Comparison of ENCODE assay signal across 15 cellular contexts in the genomic region with DNA sequence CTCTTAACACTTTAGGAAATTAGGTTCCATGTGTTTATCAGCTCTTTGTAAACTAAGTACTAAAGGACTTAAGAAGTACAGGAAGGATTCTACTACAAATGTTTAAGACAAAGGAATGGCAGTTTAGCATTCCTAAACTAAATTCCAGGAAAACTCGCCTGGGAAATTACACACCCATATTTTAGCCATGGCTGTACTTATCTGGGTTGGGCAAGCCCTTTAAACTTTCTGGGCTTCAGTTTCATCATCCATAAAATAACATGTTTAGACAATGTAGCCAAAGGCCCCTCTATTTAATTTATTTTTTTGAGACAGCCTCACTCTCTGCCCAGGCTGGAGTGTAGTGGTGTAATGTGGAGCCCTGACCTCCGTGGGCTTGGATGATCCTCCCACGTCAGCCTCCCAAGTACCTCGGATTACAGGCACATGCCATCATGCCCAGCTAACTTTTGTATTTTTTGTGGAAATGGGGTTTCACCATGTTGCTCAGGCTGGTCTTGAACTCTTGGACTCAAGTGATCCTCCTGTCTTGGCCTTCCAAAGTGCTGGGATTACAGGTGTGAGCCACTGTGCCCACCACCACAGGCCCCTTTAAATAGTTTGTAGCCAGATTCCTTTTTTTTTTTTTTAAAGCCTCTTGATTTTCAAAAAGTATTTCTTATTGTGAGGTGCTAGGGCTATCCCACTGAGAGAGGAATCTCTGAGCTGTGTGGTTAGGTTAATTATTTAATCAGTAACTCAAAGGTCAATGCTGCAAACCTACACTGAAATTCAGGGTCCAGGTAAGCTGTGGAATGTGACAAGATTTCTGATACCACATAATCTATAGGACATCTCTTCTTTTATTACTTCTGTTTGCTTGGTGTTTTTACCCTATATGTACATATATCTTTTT. TPM values are rescaled to one million over a fixed set of nuclear protein-coding genes. Genes with fewer than 3 reads are reported as not detected.
A peak's percentile ranks its signal among the peaks of the same experiment; 100 is the strongest.
DNase-seq lines count a peak whose midpoint lies in the region; ATAC-seq and TF ChIP-seq lines count a peak whose summit lies in the region.
"Had no signal": no experiment of that assay in that cellular context is flagged by ENCODE, and none has a peak within 500 bp of the region (broad histone marks: within the 10 kb centered on the region; RNA-seq: fewer than 3 reads in every experiment).

No MANE protein-coding gene starts in this region.

- H3K27ac Mint-ChIP-seq in HFFc6, result peak overlapping the region; percentile 56
- no peak overlapping the region for H3K27ac Mint-ChIP-seq in activated naive CD8-positive, alpha-beta T cell treated with anti-CD3 and anti-CD28 coated beads for 36 hours

- no peak overlapping the region for H3K4me3 ChIP-seq in AG10803 (ENCODE audit: low read length)
- H3K4me3 ChIP-seq in mesodermal cell (ENCODE audit: extremely low read depth, insufficient read depth, low read length, poor library complexity, severe bottlenecking), result no peak overlapping the region
- no peak overlapping the region for H3K4me3 ChIP-seq in Peyer's patch
- H3K4me3 ChIP-seq: BLaER1, HAP-1, lower lobe of right lung had no signal

- H3K4me1 ChIP-seq in mesodermal cell (ENCODE audit: control insufficient read depth, insufficient read depth, low read length, poor library complexity, severe bottlenecking), result peaks cover 5% of the 10 kb centered on the region
- peaks cover 0 to 14% (median 0%) of the 10 kb centered on the region in 4 donors for H3K4me1 ChIP-seq in Peyer's patch

- DNase-seq in AG10803 (ENCODE audit: low read depth), result peak; percentile 58
- DNase-seq in HFFc6, result peak; percentile 7
- DNase-seq in dedifferentiated amniotic fluid mesenchymal stem cell (ENCODE audit: extremely low spot score), result peak; percentile 22
- no peak for DNase-seq in Peyer's patch
- DNase-seq in activated naive CD8-positive, alpha-beta T cell treated with anti-CD3 and anti-CD28 coated beads for 36 hours, result no peak
- DNase-seq: cerebellar nuclear complex, foreskin melanocyte, Kasumi-1, lower lobe of right lung, retina had no signal

- whole genome bisulfite sequencing in mesodermal cell (ENCODE audit: insufficient coverage in 2 of 2), 2 experiments, result 94 to 100% methylated on average over 2 to 4 of the region's 4 CpGs

- H3K4me3 Mint-ChIP-seq in HFFc6, result no peak overlapping the region
- H3K4me3 Mint-ChIP-seq in activated naive CD8-positive, alpha-beta T cell treated with anti-CD3 and anti-CD28 coated beads for 36 hours, result no peak overlapping the region

- ATAC-seq in GM21447 (IDR thresholded peaks at IDR 0.05; ENCODE audit: unreplicated experiment) (no peak), HG03159 (IDR thresholded peaks at IDR 0.05; ENCODE audit: unreplicated experiment) (no peak)

- no peak for TF ChIP-seq POLR2A in Peyer's patch (IDR thresholded peaks at IDR 0.05)

- H3K27me3 ChIP-seq in Peyer's patch, result no peaks in the 10 kb centered on the region
- H3K27me3 ChIP-seq: BLaER1 had no signal

- peaks cover 36% of the 10 kb centered on the region for H3K4me1 Mint-ChIP-seq in HFFc6 (ENCODE audit: low read depth)
- peaks cover 28% of the 10 kb centered on the region for H3K4me1 Mint-ChIP-seq in activated naive CD8-positive, alpha-beta T cell treated with anti-CD3 and anti-CD28 coated beads for 36 hours

- no peaks in the 10 kb centered on the region for H3K9me3 ChIP-seq in mesodermal cell (ENCODE audit: control insufficient read depth, low read length)
- no peaks in the 10 kb centered on the region for H3K9me3 ChIP-seq in Peyer's patch
- H3K9me3 ChIP-seq: BLaER1, HAP-1, lower lobe of right lung had no signal

- H3K36me3 Mint-ChIP-seq in HFFc6 (ENCODE audit: low read depth), result peaks cover 10% of the 10 kb centered on the region; the same call in 1 of the 2 replicates
- peaks cover 8% of the 10 kb centered on the region for H3K36me3 Mint-ChIP-seq in activated naive CD8-positive, alpha-beta T cell treated with anti-CD3 and anti-CD28 coated beads for 36 hours

- no peak for TF ChIP-seq CTCF in AG10803 (conservative IDR thresholded peaks at IDR 0.05; ENCODE audit: low read length)
- no peak for TF ChIP-seq CTCF in HFFc6 (IDR thresholded peaks at IDR 0.05)
- TF ChIP-seq CTCF in Peyer's patch (IDR thresholded peaks at IDR 0.05), result no peak

- H3K27me3 Mint-ChIP-seq in HFFc6 (ENCODE audit: insufficient read depth), result peaks cover 2% of the 10 kb centered on the region; the same call in 1 of the 2 replicates
- H3K27me3 Mint-ChIP-seq in activated naive CD8-positive, alpha-beta T cell treated with anti-CD3 and anti-CD28 coated beads for 36 hours, result no peaks in the 10 kb centered on the region

- H3K9me3 Mint-ChIP-seq in HFFc6, result no peaks in the 10 kb centered on the region
- no peaks in the 10 kb centered on the region for H3K9me3 Mint-ChIP-seq in activated naive CD8-positive, alpha-beta T cell treated with anti-CD3 and anti-CD28 coated beads for 36 hours

- H3K36me3 ChIP-seq in mesodermal cell (ENCODE audit: control insufficient read depth, insufficient read depth, low read length) (peaks cover 20% of the 10 kb centered on the region), Peyer's patch (peaks cover 0 to 14% (median 0%) of the 10 kb centered on the region in 3 donors)
- H3K36me3 ChIP-seq: HAP-1 had no signal

- peak overlapping the region; percentile 36 for H3K27ac ChIP-seq in mesodermal cell (ENCODE audit: low read depth, low read length, severe bottlenecking)
- peak overlapping the region in 2 of 4 donors; percentile 42 to 45 for H3K27ac ChIP-seq in Peyer's patch
- H3K27ac ChIP-seq: BLaER1, lower lobe of right lung had no signal

RNA-seq across cellular contexts. Expression of gene TMEM60, which starts 32.1 kb away (rescaled TPM):
- total RNA-seq in HFFc6 (2021; fragmentation: NEBNext Ultra II Directional; extraction: Animal tissue kit (Norgen Biotek cat#: 25700)), result 10 to 100 TPM; 20.7 to 25.6 (median 23.7) TPM
- polyA plus RNA-seq in mesodermal cell (2013, experiment 1 of 2), result 28.2 TPM
- polyA plus RNA-seq in mesodermal cell (2013, experiment 2 of 2), result 26.9 TPM
- total RNA-seq in Peyer's patch, result 10 to 100 TPM in 2 of 4 donors, 1 to 10 TPM in 1, not detected in 1; 8.9 to 11.3 (median 11.1) TPM
- 1 to 10 TPM; 9.2 to 9.8 TPM for total RNA-seq in activated naive CD8-positive, alpha-beta T cell treated with anti-CD3 and anti-CD28 coated beads for 36 hours

RNA-seq across cellular contexts. Expression of gene PHTF2, which starts 32.4 kb away (rescaled TPM):
- 10 to 100 TPM; 59.8 to 83.2 (median 71.9) TPM for total RNA-seq in HFFc6 (2021; fragmentation: NEBNext Ultra II Directional; extraction: Animal tissue kit (Norgen Biotek cat#: 25700))
- 28.0 TPM for polyA plus RNA-seq in mesodermal cell (2013, experiment 1 of 2)
- 34.6 TPM for polyA plus RNA-seq in mesodermal cell (2013, experiment 2 of 2)
- total RNA-seq in Peyer's patch, result 10 to 100 TPM in 3 of 4 donors, 1 to 10 TPM in 1; 8.6 to 54.5 (median 14.5) TPM
- 10 to 100 TPM; 21.6 to 23.8 TPM for total RNA-seq in activated naive CD8-positive, alpha-beta T cell treated with anti-CD3 and anti-CD28 coated beads for 36 hours

Comparison
In these comparisons a context has a peak if more than half of its experiments do, and no peak if none do; other contexts are left out.
1. DNase-seq: peak in AG10803 (single experiment), HFFc6 (single experiment) and dedifferentiated amniotic fluid mesenchymal stem cell (single experiment); none in Peyer's patch (0 of 3) and activated naive CD8-positive, alpha-beta T cell treated with anti-CD3 and anti-CD28 coated beads for 36 hours (single experiment).